15 cellular contexts compared by ENCODE assay signal in the genomic region with DNA sequence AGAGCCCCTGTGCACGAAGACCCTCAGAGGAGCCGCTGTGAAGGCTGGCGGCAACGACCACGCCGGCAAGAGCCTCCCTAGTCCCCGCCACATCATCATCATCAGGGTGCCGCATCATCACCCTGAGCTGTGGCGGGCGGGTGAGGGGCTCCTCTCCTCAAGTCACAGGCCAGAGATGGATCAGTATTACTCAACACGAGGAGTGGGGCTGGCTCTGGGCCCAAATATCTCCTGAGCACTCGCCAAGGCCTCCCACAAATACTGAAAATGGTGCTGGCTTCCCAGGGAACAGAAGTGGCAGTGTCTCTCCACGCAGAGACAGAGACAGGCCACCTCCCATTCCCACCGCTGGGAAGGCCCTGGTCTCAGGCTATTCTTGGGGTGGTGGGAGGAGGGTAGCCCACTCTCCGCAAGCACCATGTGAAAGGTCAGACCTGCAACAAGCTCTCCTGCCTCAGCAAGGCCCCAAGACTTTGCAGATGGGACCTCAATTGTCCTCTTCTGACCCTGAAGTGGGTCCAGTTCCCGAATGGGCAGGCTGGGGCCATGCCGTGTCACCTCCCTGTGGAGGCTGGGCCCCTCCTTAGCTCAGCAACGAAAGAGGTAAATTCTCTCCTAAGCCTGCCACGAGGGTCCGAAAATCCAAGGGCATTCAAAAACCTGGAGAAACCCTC.
"Had no signal": no experiment of that assay in that cellular context is flagged by ENCODE, and none has a peak within 500 bp of the region (broad histone marks: within the 10 kb centered on the region; RNA-seq: fewer than 3 reads in every experiment).

No MANE protein-coding gene starts in this region.

- H3K27ac ChIP-seq: epithelial cell of prostate, esophagus muscularis mucosa, hepatocyte, ovary, tibial nerve had no signal

- H3K9me3 ChIP-seq: esophagus muscularis mucosa, ovary had no signal

- H3K4me1 ChIP-seq: esophagus muscularis mucosa, tibial nerve had no signal

- H3K27me3 ChIP-seq: esophagus muscularis mucosa, hepatocyte, ovary, tibial nerve had no signal

- H3K4me3 ChIP-seq: esophagus muscularis mucosa, hepatocyte, ovary, tibial nerve had no signal

- H3K36me3 ChIP-seq: esophagus muscularis mucosa, ovary, tibial nerve had no signal

- DNase-seq: effector memory CD8-positive, alpha-beta T cell; left colon; left ventricle myocardium superior; natural killer cell; nucleus accumbens; ovary; right cardiac atrium; stimulated activated CD4-positive, alpha-beta T cell treated with anti-CD3 and anti-CD28 coated beads, Interleukin-4, amount 100 ng/mL, for 1 hour; stimulated activated CD8-positive, alpha-beta memory T cell treated with anti-CD3 and anti-CD28 coated beads, Interleukin-4, amount 100 ng/mL, for 48 hours; stimulated activated naive CD8-positive, alpha-beta T cell treated with anti-CD3 and anti-CD28 coated beads, Interleukin-15, Interleukin-2, amounts not matched to agents 100 U/mL and 50 U/mL, for 24 hours had no signal

- ATAC-seq: effector memory CD8-positive, alpha-beta T cell; left colon; left ventricle myocardium superior; natural killer cell; right cardiac atrium; stimulated activated effector memory CD8-positive, alpha-beta T cell treated with anti-CD3 and anti-CD28 coated beads, Interleukin-12 subunit alpha, Interleukin-12 subunit beta, amount 100 ng/mL, for 72 hours; stimulated activated naive CD8-positive, alpha-beta T cell treated with anti-CD3 and anti-CD28 coated beads, Interleukin-15, Interleukin-2, amounts not matched to agents 100 U/mL and 50 U/mL, for 24 hours had no signal
